Comparison of ENCODE assay signal across 15 cellular contexts in genomic region chr3:195159117-195159818, GRCh38.
DNase-seq lines count a peak whose midpoint lies in the region; ATAC-seq and TF ChIP-seq lines count a peak whose summit lies in the region.
"Had no signal": no experiment of that assay in that cellular context is flagged by ENCODE, and none has a peak within 500 bp of the region (broad histone marks: within the 10 kb centered on the region; RNA-seq: fewer than 3 reads in every experiment).

No MANE protein-coding gene starts in this region.

- H3K9me2 ChIP-seq in Loucy (replicated peaks; ENCODE audit: low read depth, low read length) = no peaks in the 10 kb centered on the region

- peaks cover 42% of the 10 kb centered on the region for H3F3A ChIP-seq in Loucy (ENCODE audit: low read depth)

- CTCF ChIA-PET in HEK293T (lab: Yijun Ruan, JAX) = no interaction called here

- H2AFZ ChIP-seq in Loucy (ENCODE audit: low read length) = no peak overlapping the region

- H3K9me3 ChIP-seq in Loucy (ENCODE audit: insufficient read depth, low read depth, low read length) (no peaks in the 10 kb centered on the region), esophagus squamous epithelium (no peaks in the 10 kb centered on the region), mesodermal cell (ENCODE audit: control insufficient read depth, low read length) (no peaks in the 10 kb centered on the region), suprapubic skin (no peaks in the 10 kb centered on the region)
- H3K9me3 ChIP-seq: MG63, psoas muscle, thyroid gland had no signal

- POLR2A ChIA-PET in HEK293T (lab: Yijun Ruan, JAX) = no interaction called here

- no peak overlapping the region for H3K4me2 ChIP-seq in Loucy (ENCODE audit: low read depth, low read length, poor library complexity, severe bottlenecking)

- H3K27me3 ChIP-seq in Loucy (ENCODE audit: insufficient read depth, low read length, poor library complexity, severe bottlenecking) (no peaks in the 10 kb centered on the region), esophagus squamous epithelium (no peaks in the 10 kb centered on the region), suprapubic skin (no peaks in the 10 kb centered on the region)
- H3K27me3 ChIP-seq: MG63, thyroid gland had no signal

- no peak for TF ChIP-seq EP300 in suprapubic skin (IDR thresholded peaks at IDR 0.05)

- 84 to 86% methylated on average over 4 to 7 of the region's 10 CpGs for WGBS in esophagus squamous epithelium, 2 donors
- WGBS in mesodermal cell (ENCODE audit: insufficient coverage in 2 of 2), 2 experiments = 95 to 98% methylated on average over 7 to 9 of the region's 10 CpGs
- WGBS in suprapubic skin = 87% methylated on average over 10 of the region's 10 CpGs

- no peaks in the 10 kb centered on the region for H3K36me3 ChIP-seq in Loucy (ENCODE audit: insufficient read depth, low read length)
- H3K36me3 ChIP-seq in esophagus squamous epithelium = no peaks in the 10 kb centered on the region
- H3K36me3 ChIP-seq in mesodermal cell (ENCODE audit: control insufficient read depth, insufficient read depth, low read length) = peaks cover 5% of the 10 kb centered on the region
- H3K36me3 ChIP-seq in suprapubic skin = no peaks in the 10 kb centered on the region
- H3K36me3 ChIP-seq: thyroid gland had no signal

- peak overlapping the region; percentile 74 for H3K9ac ChIP-seq in Loucy (ENCODE audit: low read depth, low read length, poor library complexity, severe bottlenecking)

- no peak for ATAC-seq in activated CD4-positive, CD25-positive, alpha-beta regulatory T cell treated with anti-CD3 and anti-CD28 coated beads, Interleukin-2, amount 50 U/mL, for 24 hours
- ATAC-seq in HG03442 (IDR thresholded peaks at IDR 0.05; ENCODE audit: unreplicated experiment) = no peak
- ATAC-seq: activated CD4-positive, alpha-beta T cell treated with anti-CD3 and anti-CD28 coated beads for 36 hours; Panc1 had no signal

- no peak overlapping the region for H3K4me3 ChIP-seq in Loucy (ENCODE audit: low read length, poor library complexity, severe bottlenecking)
- no peak overlapping the region for H3K4me3 ChIP-seq in esophagus squamous epithelium
- H3K4me3 ChIP-seq in mesodermal cell (ENCODE audit: extremely low read depth, insufficient read depth, low read length, poor library complexity, severe bottlenecking) = no peak overlapping the region
- H3K4me3 ChIP-seq in suprapubic skin = no peak overlapping the region
- H3K4me3 ChIP-seq: MG63, psoas muscle, thyroid gland had no signal

- TF ChIP-seq CTCF in Loucy (conservative IDR thresholded peaks at IDR 0.05; ENCODE audit: low read length) (no peak), esophagus squamous epithelium (IDR thresholded peaks at IDR 0.05) (no peak), suprapubic skin (IDR thresholded peaks at IDR 0.05) (no peak)

- intact Hi-C loops in esophagus squamous epithelium (cut with DNase I) = no loop called here

- no peaks in the 10 kb centered on the region for H4K20me1 ChIP-seq in Loucy (ENCODE audit: insufficient read depth, low read length, poor library complexity, severe bottlenecking)

- H3K4me1 ChIP-seq in Loucy (ENCODE audit: insufficient read depth, low read length, poor library complexity, severe bottlenecking) (peaks cover 94% of the 10 kb centered on the region), esophagus squamous epithelium (peaks cover 26 to 79% (median 54%) of the 10 kb centered on the region in 3 donors), mesodermal cell (ENCODE audit: control insufficient read depth, insufficient read depth, low read length, poor library complexity, severe bottlenecking) (peaks cover 59% of the 10 kb centered on the region), suprapubic skin (peaks cover 50% of the 10 kb centered on the region)

- H3K27ac ChIP-seq in esophagus squamous epithelium = peak overlapping the region in 3 of 4 donors; percentile 84 to 90 (median 84)
- peak overlapping the region; percentile 93 for H3K27ac ChIP-seq in mesodermal cell (ENCODE audit: low read depth, low read length, severe bottlenecking)
- H3K27ac ChIP-seq in suprapubic skin = peak overlapping the region; percentile 62
- H3K27ac ChIP-seq: psoas muscle had no signal

- H3K79me2 ChIP-seq in Loucy (ENCODE audit: insufficient read depth, low read length) = peaks cover 53% of the 10 kb centered on the region

- TF ChIP-seq POLR2A in esophagus squamous epithelium (IDR thresholded peaks at IDR 0.05) (no peak), suprapubic skin (IDR thresholded peaks at IDR 0.05) (no peak)

- no peak for DNase-seq in esophagus squamous epithelium (lab: John Stamatoyannopoulos, UW)
- DNase-seq in suprapubic skin (ENCODE audit: low spot score in 2 of 2) = no peak
- no peak for DNase-seq in HEK293T (ENCODE audit: extremely low spot score)
- DNase-seq: activated CD4-positive, alpha-beta T cell treated with anti-CD3 and anti-CD28 coated beads for 36 hours; activated CD8-positive, alpha-beta memory T cell treated with anti-CD3 and anti-CD28 coated beads, Interleukin-2, amount 50 U/mL, for 4 hours; activated naive CD4-positive, alpha-beta T cell treated with anti-CD3 and anti-CD28 coated beads, Interleukin-2, amount 10 ng/mL, durations not matched to agents 7 days and 5 days; psoas muscle; stimulated activated CD4-positive, alpha-beta T cell treated with anti-CD3 and anti-CD28 coated beads, Interleukin-1b, Interleukin-23, amount 100 ng/mL, for 48 hours; thyroid gland had no signal

TF ChIP-seq in HEK293T, 16 proteins besides CTCF, POLR2A, EP300 and RAD21:
- TF ChIP-seq LEF1 (IDR thresholded peaks at IDR 0.05; ENCODE audit: borderline replicate concordance) (no peak), SUZ12 (IDR thresholded peaks at IDR 0.05) (no peak), TARDBP (IDR thresholded peaks at IDR 0.05) (no peak), HDGF (IDR thresholded peaks at IDR 0.05; ENCODE audit: borderline replicate concordance) (no peak), FOXM1 (IDR thresholded peaks at IDR 0.05; ENCODE audit: borderline replicate concordance) (no peak), PKNOX1 (IDR thresholded peaks at IDR 0.05) (no peak)
